21 cellular contexts compared by ENCODE assay signal in the genomic region with DNA sequence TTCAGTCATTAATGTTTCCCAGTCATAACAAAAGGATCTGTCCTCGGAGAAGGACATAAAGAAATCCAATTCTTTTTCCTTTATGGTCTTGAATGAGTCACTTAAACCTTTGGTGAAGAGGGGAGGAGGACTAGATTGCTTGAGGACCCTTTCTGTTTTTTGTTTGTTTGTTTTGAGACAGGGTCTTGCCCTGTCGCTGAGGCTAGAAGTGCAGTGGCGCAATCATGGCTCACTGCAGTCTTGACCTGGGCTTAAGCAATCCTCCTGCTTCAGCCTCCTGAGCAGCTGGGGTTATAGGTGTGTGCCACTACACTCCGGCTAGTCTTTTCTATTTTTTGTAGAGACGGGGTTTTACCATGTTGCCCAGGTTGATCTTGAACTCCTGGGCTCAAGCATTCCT. TPM values are rescaled to one million over a fixed set of nuclear protein-coding genes. Genes with fewer than 3 reads are reported as not detected.
"Had no signal": no experiment of that assay in that cellular context is flagged by ENCODE, and none has a peak within 500 bp of the region (broad histone marks: within the 10 kb centered on the region; RNA-seq: fewer than 3 reads in every experiment).

No MANE protein-coding gene starts in this region.

- ATAC-seq: effector memory CD8-positive, alpha-beta T cell; gastroesophageal sphincter; mucosa of descending colon; naive thymus-derived CD8-positive, alpha-beta T cell had no signal

- H3K27ac ChIP-seq: esophagus squamous epithelium, gastroesophageal sphincter, neutrophil, sigmoid colon, skin epidermis, stomach, thoracic aorta, transverse colon had no signal

- H3K4me3 Mint-ChIP-seq: effector memory CD8-positive, alpha-beta T cell; naive thymus-derived CD8-positive, alpha-beta T cell had no signal

- H3K4me3 ChIP-seq: esophagus squamous epithelium, gastroesophageal sphincter, mucosa of descending colon, sigmoid colon, skin epidermis, stomach, thoracic aorta, transverse colon had no signal

- H3K27me3 Mint-ChIP-seq: effector memory CD8-positive, alpha-beta T cell; naive thymus-derived CD8-positive, alpha-beta T cell had no signal

- H3K4me1 ChIP-seq: esophagus squamous epithelium, gastroesophageal sphincter had no signal

- H3K9me3 ChIP-seq: esophagus squamous epithelium, gastroesophageal sphincter, mucosa of descending colon, neutrophil, sigmoid colon, stomach, thoracic aorta, transverse colon had no signal

- H3K36me3 ChIP-seq: neutrophil, sigmoid colon had no signal

- H3K27me3 ChIP-seq: esophagus squamous epithelium, gastroesophageal sphincter, neutrophil, sigmoid colon, stomach, transverse colon had no signal

- H3K27ac Mint-ChIP-seq: effector memory CD8-positive, alpha-beta T cell; naive thymus-derived CD8-positive, alpha-beta T cell had no signal

- H3K9me3 Mint-ChIP-seq: effector memory CD8-positive, alpha-beta T cell; naive thymus-derived CD8-positive, alpha-beta T cell had no signal

- DNase-seq: effector memory CD8-positive, alpha-beta T cell; esophagus squamous epithelium; foreskin fibroblast; mucosa of descending colon; naive thymus-derived CD8-positive, alpha-beta T cell; posterior cingulate gyrus; sigmoid colon; stimulated activated CD4-positive, alpha-beta T cell treated with anti-CD3 and anti-CD28 coated beads, Interleukin-2, amount 100 ng/mL, for 24 hours; stimulated activated naive CD4-positive, alpha-beta T cell; stomach; substantia nigra; transverse colon had no signal

RNA-seq across cellular contexts. Expression of gene PDE6A, which starts 43.5 kb away (rescaled TPM):
- total RNA-seq: epithelial cell of proximal tubule; kidney epithelial cell; liver; lung microvascular endothelial cell; naive thymus-derived CD8-positive, alpha-beta T cell; pulmonary artery endothelial cell; sigmoid colon; thoracic aorta had no signal
